ENCODE assay signal across 8 cellular contexts in the genomic region with DNA sequence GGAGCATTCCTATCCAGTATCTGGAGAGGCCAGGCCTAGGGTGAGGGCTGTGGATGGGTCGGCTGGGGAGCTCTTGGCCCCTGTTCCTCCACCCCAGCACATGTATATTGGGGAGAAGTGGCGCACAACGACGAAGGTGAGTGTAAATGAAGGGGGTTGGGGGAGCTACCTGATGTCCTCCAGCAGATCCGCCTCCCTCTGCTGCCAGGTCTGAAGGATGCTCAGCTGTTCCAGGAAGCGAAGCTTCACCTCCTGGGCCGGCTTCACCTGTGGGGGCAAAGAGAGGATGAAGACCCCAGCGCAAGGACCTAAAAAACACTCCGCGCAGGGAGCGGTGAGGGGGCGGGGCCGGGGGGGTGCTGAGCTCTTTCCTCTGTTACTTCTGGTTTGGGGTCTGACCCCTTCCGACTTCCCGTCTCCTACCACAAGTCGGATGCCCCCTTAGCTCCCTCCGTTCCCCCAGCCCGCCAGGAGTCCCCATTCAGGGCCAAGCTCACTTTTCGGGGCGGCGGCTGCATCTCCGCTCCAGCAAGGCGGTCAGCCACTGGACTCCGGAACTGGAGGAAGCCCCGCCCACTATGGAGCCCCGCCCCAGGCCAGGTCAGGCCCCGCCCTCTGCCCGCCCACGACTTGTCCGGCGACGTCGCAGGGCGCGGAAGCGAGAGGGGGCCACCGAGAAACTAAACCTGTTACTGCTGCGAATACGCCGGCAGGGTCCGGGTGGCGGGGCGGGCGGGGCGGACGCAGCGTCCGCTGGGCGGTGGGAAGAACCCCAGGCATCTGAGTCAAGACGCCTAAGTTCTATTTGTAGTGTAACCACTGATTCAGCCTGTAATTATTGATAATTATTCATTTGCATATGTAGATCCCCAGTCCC. TPM values are rescaled to one million over a fixed set of nuclear protein-coding genes. Genes with fewer than 3 reads are reported as not detected.
DNase-seq lines count a peak whose midpoint lies in the region; ATAC-seq lines count a peak whose summit lies in the region.

A gene (minus strand): TSS at position 568 of the 877 bp plus-strand sequence. CDS start 50 bp downstream, at position 518.

- no peaks in the 10 kb centered on the region for H3K36me3 ChIP-seq in urinary bladder (ENCODE audit: insufficient read depth)

- H3K9me3 Mint-ChIP-seq in T-cell, result no peaks in the 10 kb centered on the region

- H3K27ac Mint-ChIP-seq in T-cell, result peak within 1 kb of the TSS; percentile 94 to 97

- CTCF ChIA-PET in T-cell (lab: Charles Lee), result interaction anchor here (0.5 to 2.1 kb wide), 14 partner anchors 14 to 318 kb away, joined by 3 to 16 read pairs (median 4); a partner anchor contains a TSS

- peak within 1 kb of the TSS; percentile 27 for H3K27ac ChIP-seq in urinary bladder (ENCODE audit: low read depth)

- WGBS in urinary bladder, result 4% methylated on average over 50 of the region's 50 CpGs

- peak within 1 kb of the TSS; percentile 86 to 93 (median 91) for H3K4me3 Mint-ChIP-seq in T-cell

- H3K4me1 ChIP-seq in urinary bladder (ENCODE audit: insufficient read depth), result peaks cover 2% of the 10 kb centered on the region

- H3K36me3 Mint-ChIP-seq in T-cell, result peaks cover 20% of the 10 kb centered on the region

- peaks cover 30 to 50% (median 46%) of the 10 kb centered on the region in 3 donors for H3K4me1 Mint-ChIP-seq in T-cell

- ATAC-seq in GM21526 (IDR thresholded peaks at IDR 0.05; ENCODE audit: low FRiP score, unreplicated experiment) (peak; percentile 91), T-cell (replicated peaks in 1 of 4) (peak; percentile 92 to 94 (median 92)), left ventricle myocardium superior (peak; percentile 96)

- POLR2A ChIA-PET in T-cell (lab: Charles Lee), result interaction anchor here (0.6 to 1.4 kb wide), 6 partner anchors 14 to 313 kb away, joined by 3 to 7 read pairs (median 4); a partner anchor contains a TSS

- H3K27me3 Mint-ChIP-seq in T-cell, result no peaks in the 10 kb centered on the region

- DNase-seq in DMS79 (lab: John Stamatoyannopoulos, UW), result peak; percentile 2
- peak; percentile 92 for DNase-seq in HuH-7.5 (ENCODE audit: low spot score)
- peak; percentile 35 to 84 (median 68) for DNase-seq in T-cell
- DNase-seq in amniotic epithelial cell (ENCODE audit: low read depth), result peak; percentile 64
- DNase-seq in left ventricle myocardium superior, result peak; percentile 91
- DNase-seq in pulmonary artery endothelial cell (ENCODE audit: low read depth, low spot score), result peak; percentile 22

- intact Hi-C loops in left ventricle myocardium superior (cut with micrococcal nuclease), result no loop called here

- H3K4me3 ChIP-seq in urinary bladder (ENCODE audit: low read depth, low read length), result peak within 1 kb of the TSS; percentile 57

RNA-seq across cellular contexts. Expression of the gene that starts here (rescaled TPM):
- total RNA-seq in T-cell (100 to 1,000 TPM in 3 of 5 donors, 10 to 100 TPM in 2; 68.5 to 103 (median 101) TPM), left ventricle myocardium superior (3.7 TPM), pulmonary artery endothelial cell (20.0 and 22.9 TPM in 2 replicates), urinary bladder (14.4 TPM)
- 15.6 TPM for polyA plus RNA-seq in urinary bladder

Comparison
In these comparisons a context has a peak if more than half of its experiments do, and no peak if none do; other contexts are left out.
1. Peak in every context shown above with its lines: DNase-seq, ATAC-seq, H3K4me3 ChIP-seq and H3K27ac ChIP-seq.
2. DNase-seq: peak in every context shown above with its lines; median percentile 92 in HuH-7.5; 91 in left ventricle myocardium superior; 68 in T-cell; 64 in amniotic epithelial cell; 22 in pulmonary artery endothelial cell; 2 in DMS79.